ENCODE assay signal across 12 cellular contexts in the genomic region with DNA sequence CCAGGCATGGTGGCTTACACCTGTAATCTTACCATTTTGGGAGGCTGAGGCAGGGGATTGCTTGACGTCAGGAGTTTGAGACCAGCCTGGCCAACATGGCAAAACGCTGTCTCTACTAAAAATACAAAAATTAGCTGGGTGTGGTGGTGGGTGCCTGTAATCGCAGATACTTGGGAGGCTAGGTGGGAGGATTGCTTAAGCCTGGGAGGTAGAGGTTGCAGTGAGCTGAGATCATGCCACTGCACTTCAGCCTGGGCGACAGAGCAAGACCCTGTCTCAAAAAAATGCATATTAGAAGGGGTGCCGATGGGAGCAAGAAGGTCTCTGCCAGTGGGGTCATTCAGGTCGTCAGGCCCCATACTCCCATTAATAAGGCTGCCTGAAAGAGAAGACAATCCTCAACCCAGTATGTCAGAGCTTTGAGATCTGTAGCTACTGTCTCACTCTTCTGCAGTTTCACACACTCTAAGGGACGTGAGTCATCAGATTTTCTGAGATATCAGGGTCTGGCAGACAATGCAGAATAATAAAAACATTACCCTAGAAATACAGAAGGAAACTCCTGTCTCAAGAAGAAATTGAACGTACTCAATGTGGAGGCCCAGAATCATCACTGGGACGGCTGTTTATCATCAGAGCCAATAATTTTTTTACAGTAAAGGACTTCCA.
A peak's percentile ranks its signal among the peaks of the same experiment; 100 is the strongest.
DNase-seq lines count a peak whose midpoint lies in the region; ATAC-seq and TF ChIP-seq lines count a peak whose summit lies in the region.
"Had no signal": no experiment of that assay in that cellular context is flagged by ENCODE, and none has a peak within 500 bp of the region (broad histone marks: within the 10 kb centered on the region; RNA-seq: fewer than 3 reads in every experiment).

No MANE protein-coding gene starts in this region.

- no peaks in the 10 kb centered on the region for H3K4me1 ChIP-seq in CD8-positive, alpha-beta memory T cell (ENCODE audit: insufficient read depth, low read length)
- peaks cover 36% of the 10 kb centered on the region for H3K4me1 ChIP-seq in PC-3 (ENCODE audit: insufficient read depth, low read length)
- no peaks in the 10 kb centered on the region for H3K4me1 ChIP-seq in CD8-positive, alpha-beta T cell (ENCODE audit: insufficient read depth, low read length)

- DNase-seq in CD8-positive, alpha-beta memory T cell: no peak
- DNase-seq in PC-3: peak; percentile 38
- peak; percentile 61 for DNase-seq in epithelial cell of esophagus (ENCODE audit: low read depth)
- peak; percentile 71 for DNase-seq in non-pigmented ciliary epithelial cell (ENCODE audit: low read depth)
- no peak for DNase-seq in GM19238 (ENCODE audit: insufficient read length, low spot score)
- DNase-seq in CD8-positive, alpha-beta T cell: no peak
- no peak for DNase-seq in NCI-H345 treated with DMSO at 0.1 percent for 48 hours (lab: John Stamatoyannopoulos, UW; ENCODE audit: unreplicated experiment)
- DNase-seq: islet precursor cell, T1000 had no signal

- H3K9me2 ChIP-seq in PC-3 (replicated peaks; ENCODE audit: low read length): no peaks in the 10 kb centered on the region

- no peak overlapping the region for H3K27ac Mint-ChIP-seq in CD8-positive, alpha-beta memory T cell
- no peak overlapping the region for H3K27ac Mint-ChIP-seq in CD8-positive, alpha-beta T cell

- H3K27me3 ChIP-seq in CD8-positive, alpha-beta memory T cell (ENCODE audit: insufficient read depth, low read length, poor library complexity, severe bottlenecking): no peaks in the 10 kb centered on the region
- H3K27me3 ChIP-seq in PC-3 (ENCODE audit: low read length): no peaks in the 10 kb centered on the region
- H3K27me3 ChIP-seq in CD8-positive, alpha-beta T cell (ENCODE audit: insufficient read depth, low read length): no peaks in the 10 kb centered on the region
- H3K27me3 ChIP-seq: vagina had no signal

- no peak overlapping the region for H3K4me2 ChIP-seq in PC-3 (ENCODE audit: low read length)

- TF ChIP-seq CTCF in PC-3 (conservative IDR thresholded peaks at IDR 0.05; ENCODE audit: low read depth, low read length) (no peak), epithelial cell of esophagus (IDR thresholded peaks at IDR 0.05; ENCODE audit: insufficient read depth, low read depth, low read length, missing control alignments) (no peak)
- no peak for TF ChIP-seq CTCF in CD8-positive, alpha-beta T cell (IDR thresholded peaks at IDR 0.05)

- ATAC-seq in PC-3 (peak; percentile 58), GM21723 (IDR thresholded peaks at IDR 0.05; ENCODE audit: unreplicated experiment) (no peak)
- no peak for ATAC-seq in CD8-positive, alpha-beta T cell

- H3K4me3 Mint-ChIP-seq in CD8-positive, alpha-beta memory T cell: no peak overlapping the region
- no peak overlapping the region for H3K4me3 Mint-ChIP-seq in CD8-positive, alpha-beta T cell
- H3K4me3 Mint-ChIP-seq: nephron had no signal

- CTCF ChIA-PET in CD8-positive, alpha-beta memory T cell (lab: Charles Lee): no interaction called here
- CTCF ChIA-PET in PC-3 (lab: Charles Lee): no interaction called here
- CTCF ChIA-PET in CD8-positive, alpha-beta T cell (lab: Charles Lee): no interaction called here

- H3K79me2 ChIP-seq in PC-3 (ENCODE audit: low read length): no peaks in the 10 kb centered on the region

- H3K27ac ChIP-seq in CD8-positive, alpha-beta memory T cell (ENCODE audit: low read depth, low read length): peak overlapping the region; percentile 7
- no peak overlapping the region for H3K27ac ChIP-seq in PC-3 (ENCODE audit: low read length)
- no peak overlapping the region for H3K27ac ChIP-seq in CD8-positive, alpha-beta T cell (ENCODE audit: low read depth, low read length)
- H3K27ac ChIP-seq: vagina had no signal

- H3K36me3 ChIP-seq in CD8-positive, alpha-beta memory T cell (ENCODE audit: insufficient read depth, low read length): no peaks in the 10 kb centered on the region
- H3K36me3 ChIP-seq in PC-3 (ENCODE audit: low read depth, low read length): no peaks in the 10 kb centered on the region
- H3K36me3 ChIP-seq in CD8-positive, alpha-beta T cell (ENCODE audit: insufficient read depth, low read length): no peaks in the 10 kb centered on the region
- H3K36me3 ChIP-seq: vagina had no signal

- H3K9me3 Mint-ChIP-seq in CD8-positive, alpha-beta memory T cell: peaks cover 9 to 17% (median 13%) of the 10 kb centered on the region in 5 donors
- H3K9me3 Mint-ChIP-seq in CD8-positive, alpha-beta T cell: peaks cover 19% of the 10 kb centered on the region
- H3K9me3 Mint-ChIP-seq: nephron had no signal

- H3K9me3 ChIP-seq in CD8-positive, alpha-beta memory T cell (ENCODE audit: low read length): no peaks in the 10 kb centered on the region
- no peaks in the 10 kb centered on the region for H3K9me3 ChIP-seq in PC-3 (ENCODE audit: low read length)
- H3K9me3 ChIP-seq in CD8-positive, alpha-beta T cell (ENCODE audit: low read length): peaks cover 6% of the 10 kb centered on the region
- H3K9me3 ChIP-seq: vagina had no signal

- no peak overlapping the region for H3K4me3 ChIP-seq in CD8-positive, alpha-beta memory T cell (ENCODE audit: low read length)
- no peak overlapping the region for H3K4me3 ChIP-seq in PC-3 (ENCODE audit: low read length)
- H3K4me3 ChIP-seq in epithelial cell of esophagus (ENCODE audit: low read length): no peak overlapping the region
- no peak overlapping the region for H3K4me3 ChIP-seq in CD8-positive, alpha-beta T cell (ENCODE audit: low read depth, low read length)
- H3K4me3 ChIP-seq: vagina had no signal

- no peak overlapping the region for H3K9ac ChIP-seq in PC-3 (ENCODE audit: low read length)

- POLR2A ChIA-PET in CD8-positive, alpha-beta memory T cell (lab: Charles Lee): no interaction called here
- POLR2A ChIA-PET in PC-3 (lab: Charles Lee; ENCODE audit: unreplicated experiment): no interaction called here
- POLR2A ChIA-PET in CD8-positive, alpha-beta T cell (lab: Charles Lee): no interaction called here

- no peaks in the 10 kb centered on the region for H4K20me1 ChIP-seq in PC-3 (ENCODE audit: low read length)

- no peak overlapping the region for H2AFZ ChIP-seq in PC-3 (ENCODE audit: low read length)

- no peaks in the 10 kb centered on the region for H3F3A ChIP-seq in PC-3 (ENCODE audit: low read length, unreplicated experiment)

- peaks cover 0 to 3% of the 10 kb centered on the region in 2 donors for H3K27me3 Mint-ChIP-seq in CD8-positive, alpha-beta memory T cell
- H3K27me3 Mint-ChIP-seq in CD8-positive, alpha-beta T cell (ENCODE audit: low read depth): no peaks in the 10 kb centered on the region

- no TSS peak for BruUV-seq in PC-3 (replicated peaks; lab: Mats Ljungman, UMichigan)

- H3K36me3 Mint-ChIP-seq in CD8-positive, alpha-beta memory T cell: no peaks in the 10 kb centered on the region
- no peaks in the 10 kb centered on the region for H3K36me3 Mint-ChIP-seq in CD8-positive, alpha-beta T cell

- no peaks in the 10 kb centered on the region for H3K4me1 Mint-ChIP-seq in CD8-positive, alpha-beta memory T cell
- no peaks in the 10 kb centered on the region for H3K4me1 Mint-ChIP-seq in CD8-positive, alpha-beta T cell (ENCODE audit: low read depth)

- intact Hi-C loops in PC-3 (cut with micrococcal nuclease): no loop called here
- intact Hi-C loops in CD8-positive, alpha-beta T cell (cut with DNase I, micrococcal nuclease): no loop called here

Comparison
In these comparisons a context has a peak if more than half of its experiments do, and no peak if none do; other contexts are left out.
1. DNase-seq: peak in PC-3 (single experiment), epithelial cell of esophagus (single experiment) and non-pigmented ciliary epithelial cell (single experiment); none in CD8-positive, alpha-beta memory T cell (0 of 5), GM19238 (single experiment), CD8-positive, alpha-beta T cell (0 of 7) and NCI-H345 treated with DMSO at 0.1 percent for 48 hours (single experiment).